2 cellular contexts compared by ENCODE assay signal in the genomic region with DNA sequence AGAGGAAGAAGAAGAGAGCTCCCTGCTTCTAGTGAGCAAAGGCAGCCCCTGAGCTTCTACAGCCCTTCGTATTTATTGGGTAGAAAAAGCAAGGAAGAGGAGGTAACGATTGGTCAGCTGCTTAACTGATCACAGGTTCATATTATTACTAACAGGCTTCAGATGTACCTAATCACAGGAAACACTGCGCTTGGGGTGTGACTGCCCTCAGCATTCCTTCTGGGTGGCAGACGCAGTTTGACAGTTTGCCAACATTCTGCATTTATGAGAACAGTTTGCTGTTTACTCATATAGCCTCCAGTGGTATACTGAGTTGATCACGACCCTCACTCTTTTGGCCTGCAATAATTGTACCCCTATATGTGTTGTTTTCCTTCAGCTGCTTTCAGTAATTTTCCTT. TPM values are rescaled to one million over a fixed set of nuclear protein-coding genes. Genes with fewer than 3 reads are reported as not detected.
"Had no signal": no experiment of that assay in that cellular context is flagged by ENCODE, and none has a peak within 500 bp of the region (broad histone marks: within the 10 kb centered on the region; RNA-seq: fewer than 3 reads in every experiment).

No MANE protein-coding gene starts in this region.

RNA-seq across cellular contexts. Expression of gene CFAP53, which starts 42.6 kb away (rescaled TPM):
- total RNA-seq: ascending aorta, left ventricle myocardium superior had no signal
